Comparison of ENCODE assay signal across 10 cellular contexts in the genomic region with DNA sequence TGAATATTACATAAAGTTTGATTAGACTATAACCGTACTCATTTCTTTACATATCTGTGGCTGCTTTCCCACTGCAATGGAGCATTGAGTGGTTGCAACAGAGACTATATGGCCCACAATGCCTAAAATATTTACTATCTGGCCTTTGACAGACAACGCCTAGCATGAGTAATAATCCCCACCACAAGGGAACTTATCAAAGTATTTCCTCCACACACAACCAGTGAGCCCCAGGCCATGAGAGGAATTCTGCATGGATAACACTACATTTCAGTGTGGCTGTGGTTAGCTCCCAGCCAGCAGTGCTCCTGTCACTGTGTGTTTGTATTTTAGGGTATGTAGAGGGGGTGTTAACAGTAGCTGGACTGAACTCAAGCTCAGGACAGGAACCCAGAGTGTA. TPM values are rescaled to one million over a fixed set of nuclear protein-coding genes. Genes with fewer than 3 reads are reported as not detected.
DNase-seq lines count a peak whose midpoint lies in the region; ATAC-seq and TF ChIP-seq lines count a peak whose summit lies in the region.
"Had no signal": no experiment of that assay in that cellular context is flagged by ENCODE, and none has a peak within 500 bp of the region (broad histone marks: within the 10 kb centered on the region; RNA-seq: fewer than 3 reads in every experiment).

No MANE protein-coding gene starts in this region.

- H3K4me2 ChIP-seq in GM23248 (ENCODE audit: unreplicated experiment) (no peak overlapping the region), fibroblast of lung (ENCODE audit: extremely low read depth, insufficient read depth, low read length) (no peak overlapping the region), smooth muscle cell (peak overlapping the region; percentile 68)

- DNase-seq in GM23248, result peak; percentile 33
- DNase-seq in SW480 (ENCODE audit: low spot score), result peak; percentile 94
- peak; percentile 22 to 91 for DNase-seq in fibroblast of lung (ENCODE audit: low read depth in 2 of 2)
- DNase-seq in smooth muscle cell (lab: John Stamatoyannopoulos, UW; ENCODE audit: unreplicated experiment), result no peak
- DNase-seq in left colon, result no peak
- DNase-seq: activated naive CD8-positive, alpha-beta T cell treated with anti-CD3 and anti-CD28 coated beads for 36 hours; midbrain; NCI-H2081 treated with DMSO at 0.1 percent for 48 hours had no signal

- peaks cover 7% of the 10 kb centered on the region; the same call in 1 of the 2 replicates for H3K4me1 ChIP-seq in GM23248 (ENCODE audit: insufficient read depth)
- no peaks in the 10 kb centered on the region for H3K4me1 ChIP-seq in fibroblast of lung (ENCODE audit: control insufficient read depth, extremely low read depth, insufficient read depth, low read length)
- H3K4me1 ChIP-seq in smooth muscle cell (ENCODE audit: low read depth), result peaks cover 16% of the 10 kb centered on the region

- H4K20me1 ChIP-seq in GM23248 (ENCODE audit: insufficient read depth) (no peaks in the 10 kb centered on the region), fibroblast of lung (ENCODE audit: control insufficient read depth, extremely low read depth, insufficient read depth, low read length) (no peaks in the 10 kb centered on the region), smooth muscle cell (ENCODE audit: low read depth) (no peaks in the 10 kb centered on the region)

- intact Hi-C loops in left colon (cut with DNase I, micrococcal nuclease), result no loop called here

- WGBS in GM23248 (ENCODE audit: low coverage in 1 of 2, low lambda C conversion rate in 2 of 2, missing lambda C conversion rate in 2 of 2), 2 experiments, result 88 to 90% methylated on average over 2 of the region's 2 CpGs
- WGBS in smooth muscle cell (ENCODE audit: low lambda C conversion rate), result 8% methylated on average over 2 of the region's 2 CpGs

- no peaks in the 10 kb centered on the region for H3F3A ChIP-seq in GM23248 (ENCODE audit: insufficient read depth)
- peaks cover 6% of the 10 kb centered on the region for H3F3A ChIP-seq in smooth muscle cell (ENCODE audit: low read depth)

- no peak for TF ChIP-seq CTCF in fibroblast of lung (conservative IDR thresholded peaks at IDR 0.05 in 1 of 2, IDR thresholded peaks at IDR 0.05 in 1 of 2; ENCODE audit: low read depth in 1 of 2, low read length in 2 of 2)
- TF ChIP-seq CTCF in smooth muscle cell (IDR thresholded peaks at IDR 0.05; ENCODE audit: borderline replicate concordance, insufficient read depth, poor library complexity, severe bottlenecking), result no peak

- H3K9me3 ChIP-seq in GM23248 (ENCODE audit: low read depth), result no peaks in the 10 kb centered on the region
- H3K9me3 ChIP-seq in fibroblast of lung (ENCODE audit: control insufficient read depth, insufficient read depth, low read depth, low read length), result no peaks in the 10 kb centered on the region
- H3K9me3 ChIP-seq in smooth muscle cell (replicated peaks; ENCODE audit: low read depth), result no peaks in the 10 kb centered on the region

- no peaks in the 10 kb centered on the region for H3K9me2 ChIP-seq in GM23248 (ENCODE audit: insufficient read depth)

- in situ Hi-C loops in GM23248 (cut with MboI), result no loop called here

- H3K27ac ChIP-seq in GM23248, result no peak overlapping the region
- H3K27ac ChIP-seq in fibroblast of lung (ENCODE audit: insufficient read depth, low read length), result no peak overlapping the region
- peak overlapping the region; percentile 87 for H3K27ac ChIP-seq in smooth muscle cell (ENCODE audit: low read depth)

- H3K27me3 ChIP-seq in GM23248 (replicated peaks; ENCODE audit: insufficient read depth), result no peaks in the 10 kb centered on the region
- no peaks in the 10 kb centered on the region for H3K27me3 ChIP-seq in fibroblast of lung (ENCODE audit: control insufficient read depth, insufficient read depth, low read length)
- H3K27me3 ChIP-seq in smooth muscle cell (ENCODE audit: low read depth), result peaks cover 1% of the 10 kb centered on the region

- H3K9ac ChIP-seq in GM23248 (no peak overlapping the region), fibroblast of lung (ENCODE audit: insufficient read depth, low read length) (no peak overlapping the region), smooth muscle cell (ENCODE audit: low read depth) (peak overlapping the region; percentile 49)

- H3K4me3 ChIP-seq in GM23248 (no peak overlapping the region), fibroblast of lung (replicated peaks in 1 of 4; ENCODE audit: control extremely low read depth in 1 of 4, insufficient read depth in 1 of 4, low read depth in 3 of 4, low read length in 4 of 4) (no peak overlapping the region), smooth muscle cell (no peak overlapping the region)

- no peak overlapping the region for H2AFZ ChIP-seq in GM23248
- H2AFZ ChIP-seq in fibroblast of lung (ENCODE audit: low read length), result no peak overlapping the region
- no peak overlapping the region for H2AFZ ChIP-seq in smooth muscle cell (ENCODE audit: low read depth)

- ATAC-seq in left colon, result no peak
- ATAC-seq in HG02938 (IDR thresholded peaks at IDR 0.05; ENCODE audit: unreplicated experiment), result no peak
- ATAC-seq in GM19351 (IDR thresholded peaks at IDR 0.05; ENCODE audit: unreplicated experiment), result no peak

- H3K79me2 ChIP-seq in GM23248 (ENCODE audit: insufficient read depth) (no peaks in the 10 kb centered on the region), fibroblast of lung (ENCODE audit: control insufficient read depth, insufficient read depth, low read length) (no peaks in the 10 kb centered on the region), smooth muscle cell (ENCODE audit: low read depth) (no peaks in the 10 kb centered on the region)

- H3K36me3 ChIP-seq in GM23248 (ENCODE audit: low read depth) (no peaks in the 10 kb centered on the region), fibroblast of lung (ENCODE audit: control insufficient read depth, insufficient read depth, low read length) (no peaks in the 10 kb centered on the region), smooth muscle cell (ENCODE audit: low read depth) (no peaks in the 10 kb centered on the region)

RNA-seq across cellular contexts. Expression of a gene that starts 54.8 kb away (rescaled TPM):
- total RNA-seq in GM23248 (2014; rRNA removed; shearing (Covaris generic)), result not detected in 2 replicates
- polyA plus RNA-seq in GM23248 (2016; fragmentation: Nextera tagmentation; extraction: Ambion mirVana), result not detected in 2 replicates
- total RNA-seq in fibroblast of lung, result not detected in 2 replicates
- polyA plus RNA-seq in fibroblast of lung, result not detected in 2 replicates
- polyA plus RNA-seq in fibroblast of lung (2012), result not detected in 2 replicates
- polyA minus RNA-seq in fibroblast of lung (ENCODE audit: low replicate concordance), result not detected in 2 replicates
- total RNA-seq in smooth muscle cell, result not detected in 2 replicates
- 0.56 TPM in 1 of 2 replicates, not detected in the other for polyA plus RNA-seq in smooth muscle cell
- not detected for total RNA-seq in left colon
- total RNA-seq: activated naive CD8-positive, alpha-beta T cell treated with anti-CD3 and anti-CD28 coated beads for 36 hours had no signal

Comparison
In these comparisons a context has a peak if more than half of its experiments do, and no peak if none do; other contexts are left out.
1. DNase-seq: peak in GM23248 (single experiment), SW480 (single experiment) and fibroblast of lung (2 of 2); none in smooth muscle cell (single experiment) and left colon (0 of 2).